ENCODE assay signal across 1 cellular context in genomic region chr13:40640845-40641458, GRCh38.
TF ChIP-seq lines count a peak whose summit lies in the region.

No MANE protein-coding gene starts in this region.

TF ChIP-seq in GM23338, 12 proteins besides CTCF, POLR2A, EP300 and RAD21 (continued from another document):
- TF ChIP-seq ZNF462 (CRISPR knock-in tag; IDR thresholded peaks at IDR 0.05) (no peak), EZH2phosphoT487 (IDR thresholded peaks at IDR 0.05; ENCODE audit: unreplicated experiment) (no peak), ZNF114 (CRISPR knock-in tag; IDR thresholded peaks at IDR 0.05) (no peak), JUNB (IDR thresholded peaks at IDR 0.05; ENCODE audit: unreplicated experiment) (no peak), EZH2 (IDR thresholded peaks at IDR 0.05; ENCODE audit: low read depth, unreplicated experiment) (no peak), NANOG (IDR thresholded peaks at IDR 0.05; ENCODE audit: borderline replicate concordance) (no peak)
